Comparison of ENCODE assay signal across 2 cellular contexts in the genomic region with DNA sequence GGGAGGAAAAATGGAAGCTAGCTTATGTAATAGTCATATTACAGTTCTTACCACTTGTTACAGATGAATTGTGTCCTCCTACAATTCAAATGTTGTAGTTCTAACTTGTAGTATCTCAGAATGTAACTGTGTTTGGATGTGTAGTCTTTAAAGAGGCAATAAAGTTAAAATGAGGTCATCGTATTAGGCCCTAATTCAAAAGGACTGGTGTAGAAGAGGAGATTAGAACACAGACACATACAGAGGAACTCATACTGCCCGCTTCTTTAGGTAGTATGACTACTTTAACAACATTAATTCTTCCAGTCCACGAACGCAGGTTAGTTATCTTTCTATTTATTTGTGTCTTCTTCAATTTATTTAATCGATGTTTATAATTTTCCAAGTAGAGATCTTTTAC.
TF ChIP-seq lines count a peak whose summit lies in the region.

No MANE protein-coding gene starts in this region.

TF ChIP-seq in HepG2, 621 proteins besides CTCF, POLR2A, EP300 and RAD21:
- TF ChIP-seq, protein P1, sequence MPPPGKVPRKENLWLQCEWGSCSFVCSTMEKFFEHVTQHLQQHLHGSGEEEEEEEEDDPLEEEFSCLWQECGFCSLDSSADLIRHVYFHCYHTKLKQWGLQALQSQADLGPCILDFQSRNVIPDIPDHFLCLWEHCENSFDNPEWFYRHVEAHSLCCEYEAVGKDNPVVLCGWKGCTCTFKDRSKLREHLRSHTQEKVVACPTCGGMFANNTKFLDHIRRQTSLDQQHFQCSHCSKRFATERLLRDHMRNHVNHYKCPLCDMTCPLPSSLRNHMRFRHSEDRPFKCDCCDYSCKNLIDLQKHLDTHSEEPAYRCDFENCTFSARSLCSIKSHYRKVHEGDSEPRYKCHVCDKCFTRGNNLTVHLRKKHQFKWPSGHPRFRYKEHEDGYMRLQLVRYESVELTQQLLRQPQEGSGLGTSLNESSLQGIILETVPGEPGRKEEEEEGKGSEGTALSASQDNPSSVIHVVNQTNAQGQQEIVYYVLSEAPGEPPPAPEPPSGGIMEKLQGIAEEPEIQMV (CRISPR knock-in tag; IDR thresholded peaks at IDR 0.05; ENCODE audit: low read depth) = no peak
- peak; percentile 76 for TF ChIP-seq ATF7 (IDR thresholded peaks at IDR 0.05)
- no peak for TF ChIP-seq ATF7 (CRISPR knock-in tag; IDR thresholded peaks at IDR 0.05)

TF ChIP-seq in K562, 482 proteins besides CTCF, POLR2A, EP300 and RAD21:
- TF ChIP-seq ZNF23 (CRISPR knock-in tag; IDR thresholded peaks at IDR 0.05) = no peak
- TF ChIP-seq PHF8 (IDR thresholded peaks at IDR 0.05; ENCODE audit: borderline replicate concordance, low read length) = no peak
- no peak for TF ChIP-seq SNIP1 (IDR thresholded peaks at IDR 0.05; ENCODE audit: low read depth)
- TF ChIP-seq, protein P2, sequence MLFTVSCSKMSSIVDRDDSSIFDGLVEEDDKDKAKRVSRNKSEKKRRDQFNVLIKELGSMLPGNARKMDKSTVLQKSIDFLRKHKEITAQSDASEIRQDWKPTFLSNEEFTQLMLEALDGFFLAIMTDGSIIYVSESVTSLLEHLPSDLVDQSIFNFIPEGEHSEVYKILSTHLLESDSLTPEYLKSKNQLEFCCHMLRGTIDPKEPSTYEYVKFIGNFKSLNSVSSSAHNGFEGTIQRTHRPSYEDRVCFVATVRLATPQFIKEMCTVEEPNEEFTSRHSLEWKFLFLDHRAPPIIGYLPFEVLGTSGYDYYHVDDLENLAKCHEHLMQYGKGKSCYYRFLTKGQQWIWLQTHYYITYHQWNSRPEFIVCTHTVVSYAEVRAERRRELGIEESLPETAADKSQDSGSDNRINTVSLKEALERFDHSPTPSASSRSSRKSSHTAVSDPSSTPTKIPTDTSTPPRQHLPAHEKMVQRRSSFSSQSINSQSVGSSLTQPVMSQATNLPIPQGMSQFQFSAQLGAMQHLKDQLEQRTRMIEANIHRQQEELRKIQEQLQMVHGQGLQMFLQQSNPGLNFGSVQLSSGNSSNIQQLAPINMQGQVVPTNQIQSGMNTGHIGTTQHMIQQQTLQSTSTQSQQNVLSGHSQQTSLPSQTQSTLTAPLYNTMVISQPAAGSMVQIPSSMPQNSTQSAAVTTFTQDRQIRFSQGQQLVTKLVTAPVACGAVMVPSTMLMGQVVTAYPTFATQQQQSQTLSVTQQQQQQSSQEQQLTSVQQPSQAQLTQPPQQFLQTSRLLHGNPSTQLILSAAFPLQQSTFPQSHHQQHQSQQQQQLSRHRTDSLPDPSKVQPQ (CRISPR knock-in tag; IDR thresholded peaks at IDR 0.05; ENCODE audit: borderline replicate concordance) = no peak
- TF ChIP-seq ZNF764 (CRISPR knock-in tag; IDR thresholded peaks at IDR 0.05; ENCODE audit: low read depth) = no peak
- TF ChIP-seq HSF4 (CRISPR knock-in tag; IDR thresholded peaks at IDR 0.05; ENCODE audit: borderline replicate concordance) = no peak
- TF ChIP-seq, protein P3, sequence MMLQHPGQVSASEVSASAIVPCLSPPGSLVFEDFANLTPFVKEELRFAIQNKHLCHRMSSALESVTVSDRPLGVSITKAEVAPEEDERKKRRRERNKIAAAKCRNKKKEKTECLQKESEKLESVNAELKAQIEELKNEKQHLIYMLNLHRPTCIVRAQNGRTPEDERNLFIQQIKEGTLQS (IDR thresholded peaks at IDR 0.05) = 0 out of 2 replicates have a peak, but pooled peaks have one; percentile 23
- TF ChIP-seq, protein P3 (CRISPR knock-in tag; conservative IDR thresholded peaks at IDR 0.05) = no peak
- TF ChIP-seq NFXL1 (CRISPR knock-in tag; IDR thresholded peaks at IDR 0.05) = no peak
- no peak for TF ChIP-seq SPI1 (IDR thresholded peaks at IDR 0.05; ENCODE audit: borderline replicate concordance, low read depth, low read length)
- TF ChIP-seq, protein P4, sequence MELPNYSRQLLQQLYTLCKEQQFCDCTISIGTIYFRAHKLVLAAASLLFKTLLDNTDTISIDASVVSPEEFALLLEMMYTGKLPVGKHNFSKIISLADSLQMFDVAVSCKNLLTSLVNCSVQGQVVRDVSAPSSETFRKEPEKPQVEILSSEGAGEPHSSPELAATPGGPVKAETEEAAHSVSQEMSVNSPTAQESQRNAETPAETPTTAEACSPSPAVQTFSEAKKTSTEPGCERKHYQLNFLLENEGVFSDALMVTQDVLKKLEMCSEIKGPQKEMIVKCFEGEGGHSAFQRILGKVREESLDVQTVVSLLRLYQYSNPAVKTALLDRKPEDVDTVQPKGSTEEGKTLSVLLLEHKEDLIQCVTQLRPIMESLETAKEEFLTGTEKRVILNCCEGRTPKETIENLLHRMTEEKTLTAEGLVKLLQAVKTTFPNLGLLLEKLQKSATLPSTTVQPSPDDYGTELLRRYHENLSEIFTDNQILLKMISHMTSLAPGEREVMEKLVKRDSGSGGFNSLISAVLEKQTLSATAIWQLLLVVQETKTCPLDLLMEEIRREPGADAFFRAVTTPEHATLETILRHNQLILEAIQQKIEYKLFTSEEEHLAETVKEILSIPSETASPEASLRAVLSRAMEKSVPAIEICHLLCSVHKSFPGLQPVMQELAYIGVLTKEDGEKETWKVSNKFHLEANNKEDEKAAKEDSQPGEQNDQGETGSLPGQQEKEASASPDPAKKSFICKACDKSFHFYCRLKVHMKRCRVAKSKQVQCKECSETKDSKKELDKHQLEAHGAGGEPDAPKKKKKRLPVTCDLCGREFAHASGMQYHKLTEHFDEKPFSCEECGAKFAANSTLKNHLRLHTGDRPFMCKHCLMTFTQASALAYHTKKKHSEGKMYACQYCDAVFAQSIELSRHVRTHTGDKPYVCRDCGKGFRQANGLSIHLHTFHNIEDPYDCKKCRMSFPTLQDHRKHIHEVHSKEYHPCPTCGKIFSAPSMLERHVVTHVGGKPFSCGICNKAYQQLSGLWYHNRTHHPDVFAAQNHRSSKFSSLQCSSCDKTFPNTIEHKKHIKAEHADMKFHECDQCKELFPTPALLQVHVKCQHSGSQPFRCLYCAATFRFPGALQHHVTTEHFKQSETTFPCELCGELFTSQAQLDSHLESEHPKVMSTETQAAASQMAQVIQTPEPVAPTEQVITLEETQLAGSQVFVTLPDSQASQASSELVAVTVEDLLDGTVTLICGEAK (IDR thresholded peaks at IDR 0.05) = 0 out of 2 replicates have a peak, but pooled peaks have one; percentile 48
- TF ChIP-seq, protein P4 (CRISPR knock-in tag; IDR thresholded peaks at IDR 0.05) = no peak
- no peak for TF ChIP-seq ZNF507 (tag; conservative IDR thresholded peaks at IDR 0.05)
- no peak for TF ChIP-seq MEIS2 (IDR thresholded peaks at IDR 0.05; ENCODE audit: partially characterized antibody)
- no peak for TF ChIP-seq KDM5B (IDR thresholded peaks at IDR 0.05; ENCODE audit: insufficient replicate concordance, low read depth, low read length)
- TF ChIP-seq ZNF77 (CRISPR knock-in tag; IDR thresholded peaks at IDR 0.05) = no peak
- TF ChIP-seq ZKSCAN1 (IDR thresholded peaks at IDR 0.05; ENCODE audit: low read depth, low read length) = no peak
- TF ChIP-seq, protein P5, sequence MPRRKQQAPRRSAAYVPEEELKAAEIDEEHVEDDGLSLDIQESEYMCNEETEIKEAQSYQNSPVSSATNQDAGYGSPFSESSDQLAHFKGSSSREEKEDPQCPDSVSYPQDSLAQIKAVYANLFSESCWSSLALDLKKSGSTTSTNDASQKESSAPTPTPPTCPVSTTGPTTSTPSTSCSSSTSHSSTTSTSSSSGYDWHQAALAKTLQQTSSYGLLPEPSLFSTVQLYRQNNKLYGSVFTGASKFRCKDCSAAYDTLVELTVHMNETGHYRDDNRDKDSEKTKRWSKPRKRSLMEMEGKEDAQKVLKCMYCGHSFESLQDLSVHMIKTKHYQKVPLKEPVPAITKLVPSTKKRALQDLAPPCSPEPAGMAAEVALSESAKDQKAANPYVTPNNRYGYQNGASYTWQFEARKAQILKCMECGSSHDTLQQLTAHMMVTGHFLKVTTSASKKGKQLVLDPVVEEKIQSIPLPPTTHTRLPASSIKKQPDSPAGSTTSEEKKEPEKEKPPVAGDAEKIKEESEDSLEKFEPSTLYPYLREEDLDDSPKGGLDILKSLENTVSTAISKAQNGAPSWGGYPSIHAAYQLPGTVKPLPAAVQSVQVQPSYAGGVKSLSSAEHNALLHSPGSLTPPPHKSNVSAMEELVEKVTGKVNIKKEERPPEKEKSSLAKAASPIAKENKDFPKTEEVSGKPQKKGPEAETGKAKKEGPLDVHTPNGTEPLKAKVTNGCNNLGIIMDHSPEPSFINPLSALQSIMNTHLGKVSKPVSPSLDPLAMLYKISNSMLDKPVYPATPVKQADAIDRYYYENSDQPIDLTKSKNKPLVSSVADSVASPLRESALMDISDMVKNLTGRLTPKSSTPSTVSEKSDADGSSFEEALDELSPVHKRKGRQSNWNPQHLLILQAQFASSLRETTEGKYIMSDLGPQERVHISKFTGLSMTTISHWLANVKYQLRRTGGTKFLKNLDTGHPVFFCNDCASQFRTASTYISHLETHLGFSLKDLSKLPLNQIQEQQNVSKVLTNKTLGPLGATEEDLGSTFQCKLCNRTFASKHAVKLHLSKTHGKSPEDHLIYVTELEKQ (CRISPR knock-in tag; IDR thresholded peaks at IDR 0.05) = no peak
- no peak for TF ChIP-seq RBM14 (IDR thresholded peaks at IDR 0.05; ENCODE audit: borderline replicate concordance, insufficient read depth, low read depth, low read length)
- no peak for TF ChIP-seq HDAC2 (IDR thresholded peaks at IDR 0.05)
